Comparison of ENCODE assay signal across 17 cellular contexts in the genomic region with DNA sequence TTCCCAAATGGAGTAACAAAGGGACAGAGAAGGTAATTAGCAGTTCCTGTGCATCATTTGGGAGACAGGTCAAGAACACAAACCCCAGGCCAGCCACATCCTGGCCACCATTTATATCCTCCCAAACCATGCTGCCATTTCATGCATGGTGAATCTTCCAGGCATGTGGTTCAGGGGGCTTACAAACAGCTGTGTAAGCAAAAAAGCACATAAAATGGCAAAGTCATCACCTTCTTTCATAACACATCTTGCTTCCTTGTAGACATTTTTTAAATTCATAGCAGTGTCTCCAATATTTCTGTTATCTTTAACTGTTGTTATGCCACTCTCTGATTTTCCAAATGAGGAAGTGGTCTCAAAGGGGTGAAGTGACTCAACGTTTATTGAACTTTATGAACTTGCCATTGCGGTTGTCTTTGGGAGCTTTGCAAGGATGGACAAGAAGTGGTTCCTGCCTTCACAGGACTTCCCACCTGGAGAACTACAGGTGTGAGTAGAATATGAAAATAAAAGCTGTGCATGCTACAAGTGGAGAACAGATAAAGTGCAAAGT.
DNase-seq lines count a peak whose midpoint lies in the region; ATAC-seq, FAIRE-seq and TF ChIP-seq lines count a peak whose summit lies in the region.
"Had no signal": no experiment of that assay in that cellular context is flagged by ENCODE, and none has a peak within 500 bp of the region (broad histone marks: within the 10 kb centered on the region; RNA-seq: fewer than 3 reads in every experiment).

No MANE protein-coding gene starts in this region.

- no peak for FAIRE-seq in GM12878 (lab: Jason Lieb, UNC)
- FAIRE-seq: H54 had no signal

- TF ChIP-seq CTCF in GM12878 (IDR thresholded peaks at IDR 0.05 in 2 of 3, conservative IDR thresholded peaks at IDR 0.05 in 1 of 3; ENCODE audit: control insufficient read depth in 2 of 3, extremely low read depth in 1 of 3, insufficient read depth in 1 of 3, low read depth in 3 of 3, low read length in 3 of 3) (no peak), WERI-Rb-1 (IDR thresholded peaks at IDR 0.05; ENCODE audit: low read depth, low read length) (no peak), mucosa of descending colon (IDR thresholded peaks at IDR 0.05) (no peak)

- in situ Hi-C loops in GM12878 (cut with MboI), result no loop called here

- no peaks in the 10 kb centered on the region; a peak in 1 of 4 replicates for H3K27me3 ChIP-seq in GM12878 (replicated peaks in 1 of 2; ENCODE audit: control insufficient read depth in 2 of 2, insufficient read depth in 2 of 2, low read length in 1 of 2)
- H3K27me3 ChIP-seq in WERI-Rb-1 (ENCODE audit: insufficient read depth, low read depth, severe bottlenecking), result no peaks in the 10 kb centered on the region

- H3K4me2 ChIP-seq in GM12878 (ENCODE audit: control insufficient read depth, insufficient read depth), result no peak overlapping the region

- RAD21 ChIA-PET in GM12878 (lab: Charles Lee; ENCODE audit: unreplicated experiment), result no interaction called here

- POLR2A ChIA-PET in GM12878 (lab: Charles Lee), result no interaction called here

- H2AFZ ChIP-seq in GM12878 (ENCODE audit: control insufficient read depth, low read depth, low read length), result no peak overlapping the region

- H3K27ac ChIP-seq in GM12878 (ENCODE audit: control insufficient read depth, insufficient read depth) (no peak overlapping the region), WERI-Rb-1 (no peak overlapping the region)
- H3K27ac ChIP-seq: RWPE1, SK-N-MC had no signal

- no peaks in the 10 kb centered on the region for H3K36me3 ChIP-seq in GM12878 (ENCODE audit: control insufficient read depth in 2 of 2, insufficient read depth in 2 of 2, low read length in 1 of 2)
- H3K36me3 ChIP-seq in WERI-Rb-1, result no peaks in the 10 kb centered on the region
- H3K36me3 ChIP-seq in mucosa of descending colon (ENCODE audit: low read depth), result no peaks in the 10 kb centered on the region

- no peak for ATAC-seq in GM12878
- no peak for ATAC-seq in mucosa of descending colon

- TF ChIP-seq RAD21 in GM12878 (IDR thresholded peaks at IDR 0.05; ENCODE audit: insufficient read depth, low read depth, low read length), result no peak

- DNase-seq in NOMO-1 treated with DMSO at 0.1 percent for 48 hours (lab: John Stamatoyannopoulos, UW; ENCODE audit: unreplicated experiment) (peak; percentile 2), NOMO-1 treated with dmso at 0.1 percent for 144 hours (lab: John Stamatoyannopoulos, UW; ENCODE audit: unreplicated experiment) (no peak), NCI-H69 (lab: John Stamatoyannopoulos, UW) (peak; percentile 16), GM12878 (ENCODE audit: low read depth, low spot score) (no peak), WERI-Rb-1 (no peak), NCI-H1436 treated with DMSO at 0.1 percent for 48 hours (lab: John Stamatoyannopoulos, UW) (no peak), mucosa of descending colon (no peak)
- DNase-seq: GF-D8, MM.1S, NCI-H1694 treated with DMSO at 0.1 percent for 48 hours, NCI-H2081 treated with DMSO at 0.1 percent for 48 hours, NCI-H2171 treated with DMSO at 0.1 percent for 48 hours, NCI-H524 treated with DMSO at 0.1 percent for 48 hours, SHP77 treated with DMSO at 0.1 percent for 48 hours had no signal

- CTCF ChIA-PET in GM12878 (lab: Yijun Ruan, JAX), result no interaction called here

- BruUV-seq in GM12878 (replicated peaks; lab: Mats Ljungman, UMichigan), result no TSS peak

- no peaks in the 10 kb centered on the region for H3K9me3 ChIP-seq in GM12878 (replicated peaks; ENCODE audit: control insufficient read depth, insufficient read depth, low read length)
- H3K9me3 ChIP-seq in WERI-Rb-1 (ENCODE audit: severe bottlenecking), result peaks cover 43% of the 10 kb centered on the region
- H3K9me3 ChIP-seq in mucosa of descending colon, result no peaks in the 10 kb centered on the region

- H4K20me1 ChIP-seq in GM12878 (ENCODE audit: control insufficient read depth, insufficient read depth), result no peaks in the 10 kb centered on the region

- no peak for TF ChIP-seq POLR2A in GM12878 (IDR thresholded peaks at IDR 0.05; ENCODE audit: low read depth, low read length)

- no peaks in the 10 kb centered on the region for H3K79me2 ChIP-seq in GM12878 (ENCODE audit: control insufficient read depth, insufficient read depth, low read length)

- WGBS in GM12878 (ENCODE audit: insufficient coverage, insufficient replicate concordance, low lambda C conversion rate, missing lambda C conversion rate), result 34% methylated on average over 2 of the region's 2 CpGs

- H3K4me1 ChIP-seq in GM12878 (ENCODE audit: control insufficient read depth, insufficient read depth, low read length) (no peaks in the 10 kb centered on the region), mucosa of descending colon (ENCODE audit: low read depth) (no peaks in the 10 kb centered on the region)

- SMC1A ChIA-PET in GM12878 (lab: Charles Lee; ENCODE audit: uncharacterized antibody, unreplicated experiment), result no interaction called here

- intact Hi-C loops in GM12878 (cut with micrococcal nuclease; ENCODE audit: unreplicated experiment), result no loop called here
- intact Hi-C loops in mucosa of descending colon (cut with DNase I, micrococcal nuclease), result no loop called here

- no peak overlapping the region for H3K9ac ChIP-seq in GM12878 (ENCODE audit: control insufficient read depth, insufficient read depth, low read length)

- no peak for TF ChIP-seq EP300 in GM12878 (IDR thresholded peaks at IDR 0.05; ENCODE audit: borderline replicate concordance in 1 of 2, control insufficient read depth in 1 of 2, low read depth in 2 of 2, low read length in 2 of 2)

- H3K4me3 ChIP-seq in GM12878 (no peak overlapping the region), WERI-Rb-1 (ENCODE audit: low read depth, low read length) (no peak overlapping the region), mucosa of descending colon (no peak overlapping the region)
- H3K4me3 ChIP-seq: SK-N-MC had no signal

TF ChIP-seq in GM12878, 131 proteins besides CTCF, POLR2A, EP300 and RAD21:
- no peak for TF ChIP-seq SUPT20H (IDR thresholded peaks at IDR 0.05; ENCODE audit: borderline replicate concordance, control insufficient read depth, low read depth, low read length)
- 0 out of 2 replicates have a peak, but pooled peaks have one; percentile 35 for TF ChIP-seq SPI1 (IDR thresholded peaks at IDR 0.05; ENCODE audit: borderline replicate concordance, insufficient read depth, low read depth, low read length)

Comparison
In these comparisons a context has a peak if more than half of its experiments do, and no peak if none do; other contexts are left out.
1. DNase-seq: peak in NOMO-1 treated with DMSO at 0.1 percent for 48 hours (single experiment) and NCI-H69 (single experiment); none in NOMO-1 treated with dmso at 0.1 percent for 144 hours (single experiment), GM12878 (single experiment), WERI-Rb-1 (single experiment), NCI-H1436 treated with DMSO at 0.1 percent for 48 hours (single experiment) and mucosa of descending colon (0 of 3).